Comparison of ENCODE assay signal across 1 cellular context in genomic region chr5:134131578-134132350, GRCh38.
A peak's percentile ranks its signal among the peaks of the same experiment; 100 is the strongest.
TF ChIP-seq lines count a peak whose summit lies in the region.

No MANE protein-coding gene starts in this region.

TF ChIP-seq in GM12878, 131 proteins besides CTCF, POLR2A, EP300 and RAD21:
- TF ChIP-seq, protein P1, sequence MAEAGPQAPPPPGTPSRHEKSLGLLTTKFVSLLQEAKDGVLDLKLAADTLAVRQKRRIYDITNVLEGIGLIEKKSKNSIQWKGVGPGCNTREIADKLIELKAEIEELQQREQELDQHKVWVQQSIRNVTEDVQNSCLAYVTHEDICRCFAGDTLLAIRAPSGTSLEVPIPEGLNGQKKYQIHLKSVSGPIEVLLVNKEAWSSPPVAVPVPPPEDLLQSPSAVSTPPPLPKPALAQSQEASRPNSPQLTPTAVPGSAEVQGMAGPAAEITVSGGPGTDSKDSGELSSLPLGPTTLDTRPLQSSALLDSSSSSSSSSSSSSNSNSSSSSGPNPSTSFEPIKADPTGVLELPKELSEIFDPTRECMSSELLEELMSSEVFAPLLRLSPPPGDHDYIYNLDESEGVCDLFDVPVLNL (IDR thresholded peaks at IDR 0.05; ENCODE audit: low read depth, low read length) = no peak
- no peak for TF ChIP-seq CHD4 (IDR thresholded peaks at IDR 0.05)
- TF ChIP-seq BMI1 (IDR thresholded peaks at IDR 0.05; ENCODE audit: borderline replicate concordance) = no peak
- TF ChIP-seq KDM1A (IDR thresholded peaks at IDR 0.05; ENCODE audit: borderline replicate concordance) = no peak
- 0 out of 2 replicates have a peak, but pooled peaks have one; percentile 28 for TF ChIP-seq ZBTB4 (CRISPR knock-in tag; IDR thresholded peaks at IDR 0.05)
- TF ChIP-seq, protein P2, sequence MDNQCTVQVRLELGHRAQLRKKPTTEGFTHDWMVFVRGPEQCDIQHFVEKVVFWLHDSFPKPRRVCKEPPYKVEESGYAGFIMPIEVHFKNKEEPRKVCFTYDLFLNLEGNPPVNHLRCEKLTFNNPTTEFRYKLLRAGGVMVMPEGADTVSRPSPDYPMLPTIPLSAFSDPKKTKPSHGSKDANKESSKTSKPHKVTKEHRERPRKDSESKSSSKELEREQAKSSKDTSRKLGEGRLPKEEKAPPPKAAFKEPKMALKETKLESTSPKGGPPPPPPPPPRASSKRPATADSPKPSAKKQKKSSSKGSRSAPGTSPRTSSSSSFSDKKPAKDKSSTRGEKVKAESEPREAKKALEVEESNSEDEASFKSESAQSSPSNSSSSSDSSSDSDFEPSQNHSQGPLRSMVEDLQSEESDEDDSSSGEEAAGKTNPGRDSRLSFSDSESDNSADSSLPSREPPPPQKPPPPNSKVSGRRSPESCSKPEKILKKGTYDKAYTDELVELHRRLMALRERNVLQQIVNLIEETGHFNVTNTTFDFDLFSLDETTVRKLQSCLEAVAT (IDR thresholded peaks at IDR 0.05) = no peak
- no peak for TF ChIP-seq ZNF207 (IDR thresholded peaks at IDR 0.05; ENCODE audit: borderline replicate concordance)
- 0 out of 2 replicates have a peak, but pooled peaks have one; percentile 7 for TF ChIP-seq NR2F1 (conservative IDR thresholded peaks at IDR 0.05)
- TF ChIP-seq SUZ12 (IDR thresholded peaks at IDR 0.05; ENCODE audit: unreplicated experiment) = no peak
